2 cellular contexts compared by ENCODE assay signal in the genomic region with DNA sequence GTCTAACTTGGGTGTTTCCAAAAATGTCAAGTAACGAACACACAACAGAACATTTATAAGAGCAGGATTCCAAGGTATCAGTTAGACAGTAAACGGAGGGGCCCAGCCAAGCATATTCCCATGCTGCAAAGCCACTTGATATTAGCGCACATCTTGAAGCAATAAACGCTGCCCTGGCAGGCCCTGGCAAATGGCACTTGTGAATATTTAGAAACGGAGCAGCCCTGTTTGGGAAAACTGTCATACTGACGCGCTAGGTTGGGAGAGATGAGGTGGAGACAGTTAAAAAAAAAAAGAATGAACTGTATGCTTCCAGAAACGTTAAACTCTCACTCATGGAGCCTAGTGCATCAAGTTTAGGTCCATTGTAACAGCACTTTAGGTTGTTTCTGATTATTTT.
TF ChIP-seq lines count a peak whose summit lies in the region.

No MANE protein-coding gene starts in this region.

TF ChIP-seq in SK-N-SH, 30 proteins besides CTCF, POLR2A, EP300 and RAD21:
- TF ChIP-seq JUND (IDR thresholded peaks at IDR 0.05) (no peak), MXI1 (IDR thresholded peaks at IDR 0.05; ENCODE audit: low read depth, low read length) (peak; percentile 23; the same call in 1 of the 2 replicates)

TF ChIP-seq in SK-N-SH treated with all-trans-retinoic acid at 6 μM for 48 hours, 23 proteins besides CTCF, POLR2A, EP300 and RAD21:
- TF ChIP-seq TCF4 (CRISPR knock-in tag; IDR thresholded peaks at IDR 0.05; ENCODE audit: borderline replicate concordance), result no peak
- no peak for TF ChIP-seq ISL1 (CRISPR knock-in tag; IDR thresholded peaks at IDR 0.05)
- TF ChIP-seq, protein P1, sequence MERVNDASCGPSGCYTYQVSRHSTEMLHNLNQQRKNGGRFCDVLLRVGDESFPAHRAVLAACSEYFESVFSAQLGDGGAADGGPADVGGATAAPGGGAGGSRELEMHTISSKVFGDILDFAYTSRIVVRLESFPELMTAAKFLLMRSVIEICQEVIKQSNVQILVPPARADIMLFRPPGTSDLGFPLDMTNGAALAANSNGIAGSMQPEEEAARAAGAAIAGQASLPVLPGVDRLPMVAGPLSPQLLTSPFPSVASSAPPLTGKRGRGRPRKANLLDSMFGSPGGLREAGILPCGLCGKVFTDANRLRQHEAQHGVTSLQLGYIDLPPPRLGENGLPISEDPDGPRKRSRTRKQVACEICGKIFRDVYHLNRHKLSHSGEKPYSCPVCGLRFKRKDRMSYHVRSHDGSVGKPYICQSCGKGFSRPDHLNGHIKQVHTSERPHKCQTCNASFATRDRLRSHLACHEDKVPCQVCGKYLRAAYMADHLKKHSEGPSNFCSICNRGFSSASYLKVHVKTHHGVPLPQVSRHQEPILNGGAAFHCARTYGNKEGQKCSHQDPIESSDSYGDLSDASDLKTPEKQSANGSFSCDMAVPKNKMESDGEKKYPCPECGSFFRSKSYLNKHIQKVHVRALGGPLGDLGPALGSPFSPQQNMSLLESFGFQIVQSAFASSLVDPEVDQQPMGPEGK (CRISPR knock-in tag; IDR thresholded peaks at IDR 0.05; ENCODE audit: borderline replicate concordance), result no peak
- no peak for TF ChIP-seq ZFP3 (CRISPR knock-in tag; IDR thresholded peaks at IDR 0.05)
- no peak for TF ChIP-seq ZNF565 (CRISPR knock-in tag; conservative IDR thresholded peaks at IDR 0.05; ENCODE audit: low read depth)
- TF ChIP-seq GLIS3 (CRISPR knock-in tag; IDR thresholded peaks at IDR 0.05), result no peak
- TF ChIP-seq SNAI2 (CRISPR knock-in tag; IDR thresholded peaks at IDR 0.05), result no peak
- TF ChIP-seq ZNF70 (CRISPR knock-in tag; IDR thresholded peaks at IDR 0.05), result no peak
- no peak for TF ChIP-seq BACH2 (CRISPR knock-in tag; IDR thresholded peaks at IDR 0.05; ENCODE audit: borderline replicate concordance)
- no peak for TF ChIP-seq ESRRG (CRISPR knock-in tag; IDR thresholded peaks at IDR 0.05)
- no peak for TF ChIP-seq PPARA (CRISPR knock-in tag; IDR thresholded peaks at IDR 0.05; ENCODE audit: borderline replicate concordance)
- TF ChIP-seq, protein P2, sequence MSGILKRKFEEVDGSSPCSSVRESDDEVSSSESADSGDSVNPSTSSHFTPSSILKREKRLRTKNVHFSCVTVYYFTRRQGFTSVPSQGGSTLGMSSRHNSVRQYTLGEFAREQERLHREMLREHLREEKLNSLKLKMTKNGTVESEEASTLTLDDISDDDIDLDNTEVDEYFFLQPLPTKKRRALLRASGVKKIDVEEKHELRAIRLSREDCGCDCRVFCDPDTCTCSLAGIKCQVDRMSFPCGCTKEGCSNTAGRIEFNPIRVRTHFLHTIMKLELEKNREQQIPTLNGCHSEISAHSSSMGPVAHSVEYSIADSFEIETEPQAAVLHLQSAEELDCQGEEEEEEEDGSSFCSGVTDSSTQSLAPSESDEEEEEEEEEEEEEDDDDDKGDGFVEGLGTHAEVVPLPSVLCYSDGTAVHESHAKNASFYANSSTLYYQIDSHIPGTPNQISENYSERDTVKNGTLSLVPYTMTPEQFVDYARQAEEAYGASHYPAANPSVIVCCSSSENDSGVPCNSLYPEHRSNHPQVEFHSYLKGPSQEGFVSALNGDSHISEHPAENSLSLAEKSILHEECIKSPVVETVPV (CRISPR knock-in tag; IDR thresholded peaks at IDR 0.05), result no peak
- TF ChIP-seq, protein P3, sequence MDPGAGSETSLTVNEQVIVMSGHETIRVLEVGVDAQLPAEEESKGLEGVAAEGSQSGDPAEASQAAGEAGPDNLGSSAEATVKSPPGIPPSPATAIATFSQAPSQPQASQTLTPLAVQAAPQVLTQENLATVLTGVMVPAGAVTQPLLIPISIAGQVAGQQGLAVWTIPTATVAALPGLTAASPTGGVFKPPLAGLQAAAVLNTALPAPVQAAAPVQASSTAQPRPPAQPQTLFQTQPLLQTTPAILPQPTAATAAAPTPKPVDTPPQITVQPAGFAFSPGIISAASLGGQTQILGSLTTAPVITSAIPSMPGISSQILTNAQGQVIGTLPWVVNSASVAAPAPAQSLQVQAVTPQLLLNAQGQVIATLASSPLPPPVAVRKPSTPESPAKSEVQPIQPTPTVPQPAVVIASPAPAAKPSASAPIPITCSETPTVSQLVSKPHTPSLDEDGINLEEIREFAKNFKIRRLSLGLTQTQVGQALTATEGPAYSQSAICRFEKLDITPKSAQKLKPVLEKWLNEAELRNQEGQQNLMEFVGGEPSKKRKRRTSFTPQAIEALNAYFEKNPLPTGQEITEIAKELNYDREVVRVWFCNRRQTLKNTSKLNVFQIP (CRISPR knock-in tag; IDR thresholded peaks at IDR 0.05; ENCODE audit: borderline replicate concordance, low read depth), result no peak
- TF ChIP-seq ZC3H10 (CRISPR knock-in tag; IDR thresholded peaks at IDR 0.05), result no peak
